11 cellular contexts compared by ENCODE assay signal in genomic region chr1:202193614-202194327, GRCh38. TPM values are rescaled to one million over a fixed set of nuclear protein-coding genes. Genes with fewer than 3 reads are reported as not detected.
DNase-seq lines count a peak whose midpoint lies in the region; ATAC-seq, FAIRE-seq and TF ChIP-seq lines count a peak whose summit lies in the region.
"Had no signal": no experiment of that assay in that cellular context is flagged by ENCODE, and none has a peak within 500 bp of the region (broad histone marks: within the 10 kb centered on the region; RNA-seq: fewer than 3 reads in every experiment).

TSS of gene LGR6 (plus strand) at chr1:202193799. CDS start at chr1:202193990, 191 bp downstream.

- CTCF ChIA-PET in HepG2 (lab: Yijun Ruan, JAX; ENCODE audit: low intra/inter-chr PET ratio, low total read pairs) (interaction anchor here (1.2 kb wide), 1 partner anchor 122 kb away, joined by 9 read pairs; no protein-coding TSS in a partner anchor), endothelial cell of umbilical vein (lab: Charles Lee) (interaction anchor here (0.8 to 5.4 kb wide), 29 partner anchors 9 to 526 kb away, joined by 3 to 121 read pairs (median 5); partner anchors contain the start of gene UBE2T)

- in situ Hi-C loops in HepG2 (cut with HindIII; ENCODE audit: extremely low pct_ligation_motif_present, low pct_unique_long_range_greater_than_20kb): loop anchor here (10.0 kb wide), 1 partner anchor 521 kb away; the partner anchor contains the start of gene SYT2

- no peaks in the 10 kb centered on the region for H3K9me3 ChIP-seq in HepG2 (ENCODE audit: low read length)
- no peaks in the 10 kb centered on the region for H3K9me3 ChIP-seq in right lobe of liver
- H3K9me3 ChIP-seq in endothelial cell of umbilical vein (replicated peaks; ENCODE audit: control insufficient read depth, insufficient read depth, low read length): no peaks in the 10 kb centered on the region
- H3K9me3 ChIP-seq in mucosa of descending colon: no peaks in the 10 kb centered on the region

- dilution Hi-C loops in endothelial cell of umbilical vein (cut with MboI; ENCODE audit: extremely low pct_ligation_motif_present, low sequenced_read_pairs): no loop called here

- BruUV-seq in HepG2 (replicated peaks; lab: Mats Ljungman, UMichigan) (no TSS peak), endothelial cell of umbilical vein (replicated peaks; lab: Mats Ljungman, UMichigan) (no TSS peak)

- intact Hi-C loops in HepG2 (cut with micrococcal nuclease; ENCODE audit: unreplicated experiment): loop anchor here (2.0 to 5.0 kb wide), 2 partner anchors 44 to 121 kb away; no protein-coding TSS in a partner anchor
- intact Hi-C loops in right lobe of liver (cut with DNase I): no loop called here
- intact Hi-C loops in endothelial cell of umbilical vein (cut with micrococcal nuclease): loop anchor here (1.0 kb wide), 3 partner anchors 81 to 526 kb away; no protein-coding TSS in a partner anchor
- intact Hi-C loops in mucosa of descending colon (cut with DNase I, micrococcal nuclease): no loop called here
- intact Hi-C loops in posterior vena cava (cut with DNase I): loop anchor here (2.0 to 5.0 kb wide), 2 partner anchors 121 to 829 kb away; no protein-coding TSS in a partner anchor

- H3K27me3 ChIP-seq in HepG2 (ENCODE audit: control insufficient read depth in 1 of 2, insufficient read depth in 2 of 2, low read length in 2 of 2): peaks cover 11 to 28% of the 10 kb centered on the region in 2 experiments
- peaks cover 0 to 6% of the 10 kb centered on the region in 2 donors for H3K27me3 ChIP-seq in right lobe of liver
- peaks cover 32 to 37% of the 10 kb centered on the region in 2 experiments for H3K27me3 ChIP-seq in endothelial cell of umbilical vein (ENCODE audit: control insufficient read depth in 2 of 2, insufficient read depth in 2 of 2, low read length in 2 of 2)

- H3K9ac ChIP-seq in HepG2 (ENCODE audit: insufficient read depth, low read depth, low read length): no peak within 1 kb of the TSS
- H3K9ac ChIP-seq in endothelial cell of umbilical vein (replicated peaks; ENCODE audit: extremely low read depth, insufficient read depth, low read length): no peak within 1 kb of the TSS

- FAIRE-seq in HepG2 (lab: Jason Lieb, UNC) (no peak), endothelial cell of umbilical vein (lab: Jason Lieb, UNC) (peak; percentile 12)

- WGBS in HepG2 (ENCODE audit: low lambda C conversion rate): 9% methylated on average over 12 of the region's 61 CpGs
- WGBS in right lobe of liver (ENCODE audit: insufficient coverage, low coverage, low lambda C conversion rate, missing lambda C conversion rate): 4% methylated on average over 13 of the region's 61 CpGs

- H3K4me2 ChIP-seq in HepG2 (ENCODE audit: low read depth, low read length): peak within 1 kb of the TSS; percentile 43
- no peak within 1 kb of the TSS for H3K4me2 ChIP-seq in endothelial cell of umbilical vein (ENCODE audit: insufficient read depth, low read length)

- TF ChIP-seq POLR2A in HepG2 (IDR thresholded peaks at IDR 0.05; ENCODE audit: insufficient read depth in 1 of 2, low read depth in 2 of 2, low read length in 2 of 2) (no peak), right lobe of liver (IDR thresholded peaks at IDR 0.05) (no peak), endothelial cell of umbilical vein (IDR thresholded peaks at IDR 0.05; ENCODE audit: low read depth, low read length) (no peak)

- H3K9me1 ChIP-seq in endothelial cell of umbilical vein (replicated peaks; ENCODE audit: control insufficient read depth, extremely low read depth, insufficient read depth, low read length): no peaks in the 10 kb centered on the region

- H3K4me3 ChIP-seq in HepG2 (replicated peaks in 1 of 3; ENCODE audit: insufficient read depth in 1 of 3, low read depth in 2 of 3, low read length in 3 of 3) (no peak within 1 kb of the TSS; a peak in 1 of 6 replicates), right lobe of liver (no peak within 1 kb of the TSS), endothelial cell of umbilical vein (replicated peaks in 1 of 3; ENCODE audit: insufficient read depth in 1 of 3, low read depth in 1 of 3, low read length in 3 of 3) (no peak within 1 kb of the TSS), mucosa of descending colon (no peak within 1 kb of the TSS)

- DNase-seq in HepG2 (ENCODE audit: low spot score): no peak
- no peak for DNase-seq in right lobe of liver
- DNase-seq in endothelial cell of umbilical vein (ENCODE audit: low read depth, low spot score): no peak
- peak in 2 of 3 donors; percentile 24 to 57 for DNase-seq in mucosa of descending colon
- no peak for DNase-seq in amniotic stem cell (lab: John Stamatoyannopoulos, UW)
- DNase-seq in SKM-1 treated with dmso at 0.1 percent for 144 hours (lab: John Stamatoyannopoulos, UW; ENCODE audit: unreplicated experiment): no peak
- no peak for DNase-seq in posterior vena cava (ENCODE audit: low spot score)
- DNase-seq in DMS79 (lab: John Stamatoyannopoulos, UW): no peak
- DNase-seq: activated CD8-positive, alpha-beta memory T cell treated with anti-CD3 and anti-CD28 coated beads, Interleukin-2, amount 10 ng/mL, durations not matched to agents 7 days and 5 days had no signal

- no peak for TF ChIP-seq RAD21 in HepG2 (CRISPR knock-in tag; IDR thresholded peaks at IDR 0.05)

- TF ChIP-seq EP300 in HepG2 (IDR thresholded peaks at IDR 0.05; ENCODE audit: low read depth in 2 of 2, low read length in 2 of 2): no peak
- TF ChIP-seq EP300 in HepG2 (CRISPR knock-in tag; IDR thresholded peaks at IDR 0.05; ENCODE audit: borderline replicate concordance): no peak

- peaks cover 33% of the 10 kb centered on the region for H3K4me1 ChIP-seq in HepG2 (ENCODE audit: insufficient read depth, low read length)
- peaks cover 0 to 11% (median 3%) of the 10 kb centered on the region in 4 donors for H3K4me1 ChIP-seq in right lobe of liver
- no peaks in the 10 kb centered on the region for H3K4me1 ChIP-seq in endothelial cell of umbilical vein (ENCODE audit: control insufficient read depth, extremely low read depth, insufficient read depth, low read length)
- no peaks in the 10 kb centered on the region for H3K4me1 ChIP-seq in mucosa of descending colon (ENCODE audit: low read depth)

- H2AFZ ChIP-seq in HepG2 (ENCODE audit: low read length) (no peak within 1 kb of the TSS), endothelial cell of umbilical vein (ENCODE audit: low read depth, low read length) (no peak within 1 kb of the TSS)

- peak; percentile 7; the same call in 1 of the 3 replicates for ATAC-seq in HepG2
- ATAC-seq in right lobe of liver: no peak
- peak; percentile 61 for ATAC-seq in mucosa of descending colon

- no peaks in the 10 kb centered on the region for H4K20me1 ChIP-seq in HepG2 (ENCODE audit: insufficient read depth, low read length)
- no peaks in the 10 kb centered on the region for H4K20me1 ChIP-seq in endothelial cell of umbilical vein (replicated peaks; ENCODE audit: control insufficient read depth, extremely low read depth, insufficient read depth, low read length)

- H3K27ac ChIP-seq in HepG2 (ENCODE audit: extremely low read length, insufficient read depth, low read length) (no peak within 1 kb of the TSS), right lobe of liver (no peak within 1 kb of the TSS), endothelial cell of umbilical vein (ENCODE audit: insufficient read depth, low read depth, low read length) (no peak within 1 kb of the TSS)

- no peaks in the 10 kb centered on the region for H3K36me3 ChIP-seq in HepG2 (replicated peaks in 1 of 2; ENCODE audit: control insufficient read depth in 1 of 2, insufficient read depth in 2 of 2, low read length in 2 of 2)
- no peaks in the 10 kb centered on the region for H3K36me3 ChIP-seq in right lobe of liver
- no peaks in the 10 kb centered on the region for H3K36me3 ChIP-seq in endothelial cell of umbilical vein (ENCODE audit: control insufficient read depth in 2 of 2, extremely low read depth in 1 of 2, insufficient read depth in 2 of 2, low read length in 2 of 2)
- H3K36me3 ChIP-seq in mucosa of descending colon (ENCODE audit: low read depth): no peaks in the 10 kb centered on the region

- no peak for TF ChIP-seq CTCF in HepG2 (CRISPR knock-in tag; IDR thresholded peaks at IDR 0.05)
- TF ChIP-seq CTCF in right lobe of liver (IDR thresholded peaks at IDR 0.05): no peak
- TF ChIP-seq CTCF in endothelial cell of umbilical vein (IDR thresholded peaks at IDR 0.05; ENCODE audit: extremely low read depth in 1 of 2, insufficient read depth in 1 of 2, low read depth in 1 of 2, low read length in 2 of 2): no peak
- no peak for TF ChIP-seq CTCF in mucosa of descending colon (IDR thresholded peaks at IDR 0.05)

- POLR2A ChIA-PET in HepG2 (lab: Yijun Ruan, JAX): no interaction called here
- POLR2A ChIA-PET in endothelial cell of umbilical vein (lab: Charles Lee): no interaction called here

- H3K79me2 ChIP-seq in HepG2 (ENCODE audit: insufficient read depth, low read length) (no peaks in the 10 kb centered on the region), endothelial cell of umbilical vein (ENCODE audit: control insufficient read depth, insufficient read depth, low read length) (no peaks in the 10 kb centered on the region)

RNA-seq across cellular contexts. Expression of gene LGR6, which starts in this region (rescaled TPM):
- total RNA-seq in HepG2 (2016; rRNA removed; fragmentation: Illumina TruSeq; extraction: Trizol) (not detected in 2 replicates), right lobe of liver (1 to 10 TPM in 3 of 6 experiments, under 1 TPM in 3; 0.17 to 2.0 (median 1.0) TPM), endothelial cell of umbilical vein (not detected in 2 replicates), mucosa of descending colon (1 to 10 TPM in 2 of 3 donors, under 1 TPM in 1; 0.66 to 4.2 (median 1.3) TPM), posterior vena cava (under 1 TPM; 0.28 to 0.43 TPM)
- not detected in 2 replicates for total RNA-seq in HepG2 (2016; cell fraction: cytosol; rRNA removed; fragmentation: Illumina TruSeq; extraction: Trizol; ENCODE audit: low read depth)
- total RNA-seq in HepG2 (2016; cell fraction: insoluble cytoplasmic fraction; rRNA removed; fragmentation: Illumina TruSeq; extraction: Trizol): 0.04 TPM in 1 of 2 replicates, not detected in the other
- total RNA-seq in HepG2 (2016; cell fraction: membrane; rRNA removed; fragmentation: Illumina TruSeq; extraction: Trizol): not detected in 2 replicates
- not detected in 2 replicates for total RNA-seq in HepG2 (2016; cell fraction: nucleus; rRNA removed; fragmentation: Illumina TruSeq; extraction: Trizol)
- polyA plus RNA-seq in HepG2 (2011; rRNA removed) (0.04 and 0.07 TPM in 2 replicates), endothelial cell of umbilical vein (not detected in 2 replicates)
- polyA plus RNA-seq in HepG2 (2011; cell fraction: cytosol; rRNA removed): 0.03 and 0.05 TPM in 2 replicates
- 0.14 and 0.19 TPM in 2 replicates for polyA plus RNA-seq in HepG2 (2011; cell fraction: nucleus; rRNA removed)
- polyA plus RNA-seq in HepG2 (2012): not detected in 2 replicates
- polyA plus RNA-seq in HepG2 (2016; cell fraction: cytosol; fragmentation: Illumina TruSeq; extraction: Trizol; ENCODE audit: low read depth): 0.03 TPM in 1 of 2 replicates, not detected in the other
- not detected in 2 replicates for polyA plus RNA-seq in HepG2 (2016; cell fraction: insoluble cytoplasmic fraction; fragmentation: Illumina TruSeq; extraction: Trizol; ENCODE audit: low read depth)
- not detected in 2 replicates for polyA plus RNA-seq in HepG2 (2016; cell fraction: membrane; fragmentation: Illumina TruSeq; extraction: Trizol; ENCODE audit: low read depth)
- polyA plus RNA-seq in HepG2 (2016; cell fraction: nucleus; fragmentation: Illumina TruSeq; extraction: Trizol; ENCODE audit: insufficient read depth, low read depth): not detected in 2 replicates
- 0.12 TPM in 1 of 2 replicates, not detected in the other for polyA minus RNA-seq in HepG2 (2011; rRNA and poly(A)+ RNA removed; ENCODE audit: low replicate concordance)
- polyA minus RNA-seq in HepG2 (2011; cell fraction: cytosol; rRNA and poly(A)+ RNA removed): not detected in 2 replicates
- not detected in 2 replicates for polyA minus RNA-seq in HepG2 (2011; cell fraction: nucleus; rRNA and poly(A)+ RNA removed)
- polyA plus RNA-seq in endothelial cell of umbilical vein (2011; cell fraction: cytosol; rRNA removed): not detected in 2 replicates
- 0.04 TPM in 1 of 2 replicates, not detected in the other for polyA plus RNA-seq in endothelial cell of umbilical vein (2011; cell fraction: nucleus; rRNA removed)
- 0.14 and 0.27 TPM in 2 replicates for polyA plus RNA-seq in endothelial cell of umbilical vein (2012)
- polyA minus RNA-seq in endothelial cell of umbilical vein: not detected in 2 replicates
- polyA minus RNA-seq in endothelial cell of umbilical vein (2011; cell fraction: cytosol; rRNA and poly(A)+ RNA removed): not detected
- polyA minus RNA-seq in endothelial cell of umbilical vein (2011; cell fraction: nucleus; rRNA and poly(A)+ RNA removed): not detected in 2 replicates
- polyA plus RNA-seq: BJ, neural cell had no signal

Comparison
In these comparisons a context has a peak if more than half of its experiments do, and no peak if none do; other contexts are left out.
1. intact Hi-C loops: an anchor here in HepG2 (2.0 to 5.0 kb wide), endothelial cell of umbilical vein (1.0 kb wide) and posterior vena cava (2.0 to 5.0 kb wide); none called in right lobe of liver and mucosa of descending colon.
2. Peak in ATAC-seq and H3K4me2 ChIP-seq in HepG2; RNA of the gene not detected or under 1 TPM.
3. DNase-seq: peak in mucosa of descending colon (2 of 3); none in HepG2 (single experiment), right lobe of liver (0 of 3), endothelial cell of umbilical vein (single experiment), amniotic stem cell (single experiment), SKM-1 treated with dmso at 0.1 percent for 144 hours (single experiment), posterior vena cava (single experiment) and DMS79 (single experiment).